In the genomic region with DNA sequence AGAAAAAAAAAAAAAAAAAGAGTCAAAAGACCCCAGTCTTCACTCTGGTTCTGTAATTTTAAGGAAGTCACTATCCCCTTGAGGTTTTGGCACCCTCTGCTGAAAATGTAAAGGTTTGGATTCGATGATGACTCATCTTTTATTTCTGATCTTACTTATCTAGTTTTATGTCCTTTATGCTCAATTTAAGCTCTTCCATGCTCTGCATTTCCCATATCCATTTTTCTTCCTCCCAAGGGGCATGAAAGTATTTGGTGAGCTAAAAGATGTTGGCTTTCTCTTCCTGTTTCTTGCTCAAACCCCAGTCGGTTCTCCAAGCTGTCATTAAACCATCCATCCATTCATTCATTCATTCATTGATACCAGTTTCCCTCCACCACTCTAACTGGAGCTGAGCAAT, we compare ENCODE assay signal across 27 cellular contexts.
A peak's percentile ranks its signal among the peaks of the same experiment; 100 is the strongest.
DNase-seq lines count a peak whose midpoint lies in the region; ATAC-seq and TF ChIP-seq lines count a peak whose summit lies in the region.
"Had no signal": no experiment of that assay in that cellular context is flagged by ENCODE, and none has a peak within 500 bp of the region (broad histone marks: within the 10 kb centered on the region; RNA-seq: fewer than 3 reads in every experiment).

No MANE protein-coding gene starts in this region.

- peak; percentile 20 for TF ChIP-seq CTCF in RWPE2 (IDR thresholded peaks at IDR 0.05; ENCODE audit: poor library complexity, severe bottlenecking)
- no peak for TF ChIP-seq CTCF in fibroblast of the aortic adventitia (IDR thresholded peaks at IDR 0.05; ENCODE audit: insufficient read depth, low read length)

- H3K27ac ChIP-seq in RWPE2 (ENCODE audit: poor library complexity, severe bottlenecking) (no peak overlapping the region), stomach smooth muscle (ENCODE audit: low read length) (peak overlapping the region; percentile 58)
- H3K27ac ChIP-seq: PC-9 had no signal

- intact Hi-C loops in posterior vena cava (cut with DNase I): loop anchor here in 1 of 2 donors (5.0 kb wide), 1 partner anchor 1026 kb away; no protein-coding TSS in a partner anchor
- intact Hi-C loops in cardiac septum (cut with DNase I): no loop called here

- DNase-seq in DMS79 treated with DMSO at 0.1 percent for 48 hours (lab: John Stamatoyannopoulos, UW) (peak; percentile 71), RWPE2 (ENCODE audit: low spot score) (no peak), fibroblast of the aortic adventitia (ENCODE audit: low read depth) (peak; percentile 82), SKM-1 (lab: John Stamatoyannopoulos, UW; ENCODE audit: unreplicated experiment) (no peak), posterior vena cava (ENCODE audit: low spot score) (no peak), cardiac septum (ENCODE audit: low spot score) (no peak), C1 segment of cervical spinal cord (lab: John Stamatoyannopoulos, UW) (no peak)
- DNase-seq: activated naive CD8-positive, alpha-beta T cell treated with anti-CD3 and anti-CD28 coated beads, Interleukin-2, amount 50 U/mL, for 24 hours; activated T-cell treated with anti-CD3 and anti-CD28 coated beads, Interleukin-2, amount 50 U/mL, for 4 hours; CD4-positive, alpha-beta T cell; dermis blood vessel endothelial cell; mesendoderm; naive B cell; NCI-H187 treated with DMSO at 0.1 percent for 48 hours; NCI-H2171 treated with DMSO at 0.1 percent for 48 hours; NCI-H524 treated with DMSO at 0.1 percent for 48 hours; nucleus accumbens; PC-9; SIG-M5; small intestine; stimulated activated CD4-positive, alpha-beta T cell treated with anti-CD3 and anti-CD28 coated beads, Interleukin-1b, Interleukin-23, amount 100 ng/mL, for 48 hours; stimulated activated CD8-positive, alpha-beta memory T cell treated with anti-CD3 and anti-CD28 coated beads, Interleukin-4, amount 100 ng/mL, for 48 hours; trophoblast cell had no signal

- H3K36me3 ChIP-seq in RWPE2 (ENCODE audit: low read depth): no peaks in the 10 kb centered on the region
- no peaks in the 10 kb centered on the region for H3K36me3 ChIP-seq in stomach smooth muscle (ENCODE audit: control insufficient read depth in 2 of 2, insufficient read depth in 2 of 2, low read length in 2 of 2)
- H3K36me3 ChIP-seq: esophagus muscularis mucosa had no signal

- no peak for ATAC-seq in RWPE2 (ENCODE audit: low read depth)
- ATAC-seq: activated naive CD8-positive, alpha-beta T cell treated with anti-CD3 and anti-CD28 coated beads, Interleukin-2, amount 50 U/mL, for 24 hours; activated T-cell treated with anti-CD3 and anti-CD28 coated beads, Interleukin-2, amount 50 U/mL, for 4 hours; GM23338; left lobe of liver had no signal

- H3K9ac ChIP-seq in stomach smooth muscle (ENCODE audit: low read length in 2 of 2): no peak overlapping the region

- H3K27me3 ChIP-seq in RWPE2 (ENCODE audit: insufficient read depth, poor library complexity, severe bottlenecking) (no peaks in the 10 kb centered on the region), stomach smooth muscle (ENCODE audit: control insufficient read depth in 1 of 2, insufficient read depth in 2 of 2, low read length in 2 of 2) (no peaks in the 10 kb centered on the region)
- H3K27me3 ChIP-seq: esophagus muscularis mucosa had no signal

- H3K4me3 ChIP-seq in RWPE2 (ENCODE audit: severe bottlenecking) (no peak overlapping the region), fibroblast of the aortic adventitia (ENCODE audit: low read depth, low read length) (no peak overlapping the region), stomach smooth muscle (ENCODE audit: low read length in 2 of 2) (no peak overlapping the region)
- H3K4me3 ChIP-seq: esophagus muscularis mucosa, GM23338, PC-9 had no signal

- H3K9me3 ChIP-seq in RWPE2 (ENCODE audit: severe bottlenecking) (no peaks in the 10 kb centered on the region), stomach smooth muscle (ENCODE audit: control insufficient read depth in 2 of 2, low read length in 2 of 2) (no peaks in the 10 kb centered on the region)
- H3K9me3 ChIP-seq: esophagus muscularis mucosa had no signal

- H3K4me1 ChIP-seq in RWPE2 (ENCODE audit: insufficient read depth, poor library complexity, severe bottlenecking) (no peaks in the 10 kb centered on the region), stomach smooth muscle (ENCODE audit: control insufficient read depth, insufficient read depth, low read length) (peaks cover 32% of the 10 kb centered on the region)

Comparison
In these comparisons a context has a peak if more than half of its experiments do, and no peak if none do; other contexts are left out.
1. DNase-seq: peak in DMS79 treated with DMSO at 0.1 percent for 48 hours (single experiment) and fibroblast of the aortic adventitia (single experiment); none in RWPE2 (single experiment), SKM-1 (single experiment), posterior vena cava (single experiment), cardiac septum (single experiment) and C1 segment of cervical spinal cord (0 of 14).